Comparison of ENCODE assay signal across 1 cellular context in the genomic region with DNA sequence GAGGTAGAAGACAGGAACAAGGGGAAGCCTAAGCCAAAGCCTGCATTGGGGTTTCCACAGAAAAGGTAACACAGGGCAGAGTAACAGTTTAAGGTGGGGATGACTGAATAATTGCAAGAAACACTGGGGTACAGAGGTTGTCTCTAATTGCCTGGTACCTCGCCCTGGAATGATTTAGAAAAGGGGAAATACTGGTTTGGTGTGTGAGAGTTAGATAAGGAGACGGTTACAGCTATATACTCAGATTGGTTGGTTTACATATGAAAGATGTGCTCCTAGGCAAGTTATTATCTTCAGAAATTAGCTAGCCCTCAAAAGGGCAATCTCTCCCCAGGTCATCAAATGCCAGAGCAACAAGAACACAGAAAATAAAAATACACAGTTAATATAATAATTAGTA.
TF ChIP-seq lines count a peak whose summit lies in the region.

No MANE protein-coding gene starts in this region.

TF ChIP-seq in K562, 482 proteins besides CTCF, POLR2A, EP300 and RAD21 (continued from another document and continues in another):
- TF ChIP-seq, protein P1, sequence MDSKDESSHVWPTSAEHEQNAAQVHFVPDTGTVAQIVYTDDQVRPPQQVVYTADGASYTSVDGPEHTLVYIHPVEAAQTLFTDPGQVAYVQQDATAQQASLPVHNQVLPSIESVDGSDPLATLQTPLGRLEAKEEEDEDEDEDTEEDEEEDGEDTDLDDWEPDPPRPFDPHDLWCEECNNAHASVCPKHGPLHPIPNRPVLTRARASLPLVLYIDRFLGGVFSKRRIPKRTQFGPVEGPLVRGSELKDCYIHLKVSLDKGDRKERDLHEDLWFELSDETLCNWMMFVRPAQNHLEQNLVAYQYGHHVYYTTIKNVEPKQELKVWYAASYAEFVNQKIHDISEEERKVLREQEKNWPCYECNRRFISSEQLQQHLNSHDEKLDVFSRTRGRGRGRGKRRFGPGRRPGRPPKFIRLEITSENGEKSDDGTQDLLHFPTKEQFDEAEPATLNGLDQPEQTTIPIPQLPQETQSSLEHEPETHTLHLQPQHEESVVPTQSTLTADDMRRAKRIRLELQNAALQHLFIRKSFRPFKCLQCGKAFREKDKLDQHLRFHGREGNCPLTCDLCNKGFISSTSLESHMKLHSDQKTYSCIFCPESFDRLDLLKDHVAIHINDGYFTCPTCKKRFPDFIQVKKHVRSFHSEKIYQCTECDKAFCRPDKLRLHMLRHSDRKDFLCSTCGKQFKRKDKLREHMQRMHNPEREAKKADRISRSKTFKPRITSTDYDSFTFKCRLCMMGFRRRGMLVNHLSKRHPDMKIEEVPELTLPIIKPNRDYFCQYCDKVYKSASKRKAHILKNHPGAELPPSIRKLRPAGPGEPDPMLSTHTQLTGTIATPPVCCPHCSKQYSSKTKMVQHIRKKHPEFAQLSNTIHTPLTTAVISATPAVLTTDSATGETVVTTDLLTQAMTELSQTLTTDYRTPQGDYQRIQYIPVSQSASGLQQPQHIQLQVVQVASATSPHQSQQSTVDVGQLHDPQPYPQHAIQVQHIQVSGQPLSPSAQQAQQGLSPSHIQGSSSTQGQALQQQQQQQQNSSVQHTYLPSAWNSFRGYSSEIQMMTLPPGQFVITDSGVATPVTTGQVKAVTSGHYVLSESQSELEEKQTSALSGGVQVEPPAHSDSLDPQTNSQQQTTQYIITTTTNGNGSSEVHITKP (IDR thresholded peaks at IDR 0.05; ENCODE audit: partially characterized antibody), result no peak
- TF ChIP-seq ZNF785 (CRISPR knock-in tag; IDR thresholded peaks at IDR 0.05) (no peak), ATF1 (CRISPR knock-in tag; IDR thresholded peaks at IDR 0.05) (no peak), ATF1 (tag; IDR thresholded peaks at IDR 0.05) (no peak), SMARCA4 (IDR thresholded peaks at IDR 0.05) (peak; percentile 76), SMC3 (conservative IDR thresholded peaks at IDR 0.05; ENCODE audit: insufficient read depth, low read depth, low read length) (no peak), MTA1 (IDR thresholded peaks at IDR 0.05; ENCODE audit: borderline replicate concordance) (no peak; the same call in 1 of the 2 replicates), LEF1 (IDR thresholded peaks at IDR 0.05) (0 out of 2 replicates have a peak, but pooled peaks have one; percentile 27), MYBL2 (IDR thresholded peaks at IDR 0.05; ENCODE audit: low read depth) (peak; percentile 81), MYBL2 (CRISPR knock-in tag; IDR thresholded peaks at IDR 0.05; ENCODE audit: borderline replicate concordance) (no peak), MXI1 (IDR thresholded peaks at IDR 0.05; ENCODE audit: low read depth, low read length) (no peak), ZEB2 (IDR thresholded peaks at IDR 0.05) (peak; percentile 71; the same call in 1 of the 2 replicates), MCM5 (IDR thresholded peaks at IDR 0.05; ENCODE audit: low read depth) (no peak), MYNN (IDR thresholded peaks at IDR 0.05) (peak; percentile 32; the same call in 1 of the 2 replicates), MYNN (CRISPR knock-in tag; IDR thresholded peaks at IDR 0.05) (no peak), NCOR1 (IDR thresholded peaks at IDR 0.05) (peak; percentile 47), CC2D1A (IDR thresholded peaks at IDR 0.05) (peak; percentile 72; the same call in 1 of the 2 replicates), CBFA2T2 (conservative IDR thresholded peaks at IDR 0.05) (peak; percentile 48), MCM7 (IDR thresholded peaks at IDR 0.05) (no peak), CREM (IDR thresholded peaks at IDR 0.05; ENCODE audit: low read depth) (0 out of 2 replicates have a peak, but pooled peaks have one; percentile 14), MEIS2 (IDR thresholded peaks at IDR 0.05; ENCODE audit: partially characterized antibody) (peak; percentile 31), ZNF175 (CRISPR knock-in tag; IDR thresholded peaks at IDR 0.05; ENCODE audit: low read depth) (0 out of 2 replicates have a peak, but pooled peaks have one; percentile 48), ZNF76 (CRISPR knock-in tag; IDR thresholded peaks at IDR 0.05; ENCODE audit: borderline replicate concordance) (no peak), CHCHD3 (CRISPR knock-in tag; IDR thresholded peaks at IDR 0.05) (no peak)
- TF ChIP-seq, protein P2, sequence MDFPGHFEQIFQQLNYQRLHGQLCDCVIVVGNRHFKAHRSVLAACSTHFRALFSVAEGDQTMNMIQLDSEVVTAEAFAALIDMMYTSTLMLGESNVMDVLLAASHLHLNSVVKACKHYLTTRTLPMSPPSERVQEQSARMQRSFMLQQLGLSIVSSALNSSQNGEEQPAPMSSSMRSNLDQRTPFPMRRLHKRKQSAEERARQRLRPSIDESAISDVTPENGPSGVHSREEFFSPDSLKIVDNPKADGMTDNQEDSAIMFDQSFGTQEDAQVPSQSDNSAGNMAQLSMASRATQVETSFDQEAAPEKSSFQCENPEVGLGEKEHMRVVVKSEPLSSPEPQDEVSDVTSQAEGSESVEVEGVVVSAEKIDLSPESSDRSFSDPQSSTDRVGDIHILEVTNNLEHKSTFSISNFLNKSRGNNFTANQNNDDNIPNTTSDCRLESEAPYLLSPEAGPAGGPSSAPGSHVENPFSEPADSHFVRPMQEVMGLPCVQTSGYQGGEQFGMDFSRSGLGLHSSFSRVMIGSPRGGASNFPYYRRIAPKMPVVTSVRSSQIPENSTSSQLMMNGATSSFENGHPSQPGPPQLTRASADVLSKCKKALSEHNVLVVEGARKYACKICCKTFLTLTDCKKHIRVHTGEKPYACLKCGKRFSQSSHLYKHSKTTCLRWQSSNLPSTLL (IDR thresholded peaks at IDR 0.05), result no peak
- TF ChIP-seq, protein P3, sequence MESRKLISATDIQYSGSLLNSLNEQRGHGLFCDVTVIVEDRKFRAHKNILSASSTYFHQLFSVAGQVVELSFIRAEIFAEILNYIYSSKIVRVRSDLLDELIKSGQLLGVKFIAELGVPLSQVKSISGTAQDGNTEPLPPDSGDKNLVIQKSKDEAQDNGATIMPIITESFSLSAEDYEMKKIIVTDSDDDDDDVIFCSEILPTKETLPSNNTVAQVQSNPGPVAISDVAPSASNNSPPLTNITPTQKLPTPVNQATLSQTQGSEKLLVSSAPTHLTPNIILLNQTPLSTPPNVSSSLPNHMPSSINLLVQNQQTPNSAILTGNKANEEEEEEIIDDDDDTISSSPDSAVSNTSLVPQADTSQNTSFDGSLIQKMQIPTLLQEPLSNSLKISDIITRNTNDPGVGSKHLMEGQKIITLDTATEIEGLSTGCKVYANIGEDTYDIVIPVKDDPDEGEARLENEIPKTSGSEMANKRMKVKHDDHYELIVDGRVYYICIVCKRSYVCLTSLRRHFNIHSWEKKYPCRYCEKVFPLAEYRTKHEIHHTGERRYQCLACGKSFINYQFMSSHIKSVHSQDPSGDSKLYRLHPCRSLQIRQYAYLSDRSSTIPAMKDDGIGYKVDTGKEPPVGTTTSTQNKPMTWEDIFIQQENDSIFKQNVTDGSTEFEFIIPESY (CRISPR knock-in tag; IDR thresholded peaks at IDR 0.05), result 0 out of 2 replicates have a peak, but pooled peaks have one; percentile 29
- TF ChIP-seq, protein P4, sequence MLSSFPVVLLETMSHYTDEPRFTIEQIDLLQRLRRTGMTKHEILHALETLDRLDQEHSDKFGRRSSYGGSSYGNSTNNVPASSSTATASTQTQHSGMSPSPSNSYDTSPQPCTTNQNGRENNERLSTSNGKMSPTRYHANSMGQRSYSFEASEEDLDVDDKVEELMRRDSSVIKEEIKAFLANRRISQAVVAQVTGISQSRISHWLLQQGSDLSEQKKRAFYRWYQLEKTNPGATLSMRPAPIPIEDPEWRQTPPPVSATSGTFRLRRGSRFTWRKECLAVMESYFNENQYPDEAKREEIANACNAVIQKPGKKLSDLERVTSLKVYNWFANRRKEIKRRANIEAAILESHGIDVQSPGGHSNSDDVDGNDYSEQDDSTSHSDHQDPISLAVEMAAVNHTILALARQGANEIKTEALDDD (IDR thresholded peaks at IDR 0.05), result peak; percentile 81
- TF ChIP-seq, protein P5, sequence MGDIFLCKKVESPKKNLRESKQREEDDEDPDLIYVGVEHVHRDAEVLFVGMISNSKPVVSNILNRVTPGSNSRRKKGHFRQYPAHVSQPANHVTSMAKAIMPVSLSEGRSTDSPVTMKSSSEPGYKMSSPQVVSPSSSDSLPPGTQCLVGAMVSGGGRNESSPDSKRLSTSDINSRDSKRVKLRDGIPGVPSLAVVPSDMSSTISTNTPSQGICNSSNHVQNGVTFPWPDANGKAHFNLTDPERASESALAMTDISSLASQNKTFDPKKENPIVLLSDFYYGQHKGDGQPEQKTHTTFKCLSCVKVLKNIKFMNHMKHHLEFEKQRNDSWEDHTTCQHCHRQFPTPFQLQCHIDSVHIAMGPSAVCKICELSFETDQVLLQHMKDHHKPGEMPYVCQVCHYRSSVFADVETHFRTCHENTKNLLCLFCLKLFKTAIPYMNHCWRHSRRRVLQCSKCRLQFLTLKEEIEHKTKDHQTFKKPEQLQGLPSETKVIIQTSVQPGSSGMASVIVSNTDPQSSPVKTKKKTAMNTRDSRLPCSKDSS (IDR thresholded peaks at IDR 0.05; ENCODE audit: low read depth, partially characterized antibody), result no peak
- TF ChIP-seq, protein P6, sequence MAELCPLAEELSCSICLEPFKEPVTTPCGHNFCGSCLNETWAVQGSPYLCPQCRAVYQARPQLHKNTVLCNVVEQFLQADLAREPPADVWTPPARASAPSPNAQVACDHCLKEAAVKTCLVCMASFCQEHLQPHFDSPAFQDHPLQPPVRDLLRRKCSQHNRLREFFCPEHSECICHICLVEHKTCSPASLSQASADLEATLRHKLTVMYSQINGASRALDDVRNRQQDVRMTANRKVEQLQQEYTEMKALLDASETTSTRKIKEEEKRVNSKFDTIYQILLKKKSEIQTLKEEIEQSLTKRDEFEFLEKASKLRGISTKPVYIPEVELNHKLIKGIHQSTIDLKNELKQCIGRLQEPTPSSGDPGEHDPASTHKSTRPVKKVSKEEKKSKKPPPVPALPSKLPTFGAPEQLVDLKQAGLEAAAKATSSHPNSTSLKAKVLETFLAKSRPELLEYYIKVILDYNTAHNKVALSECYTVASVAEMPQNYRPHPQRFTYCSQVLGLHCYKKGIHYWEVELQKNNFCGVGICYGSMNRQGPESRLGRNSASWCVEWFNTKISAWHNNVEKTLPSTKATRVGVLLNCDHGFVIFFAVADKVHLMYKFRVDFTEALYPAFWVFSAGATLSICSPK (IDR thresholded peaks at IDR 0.05; ENCODE audit: borderline replicate concordance), result no peak
- TF ChIP-seq, protein P7, sequence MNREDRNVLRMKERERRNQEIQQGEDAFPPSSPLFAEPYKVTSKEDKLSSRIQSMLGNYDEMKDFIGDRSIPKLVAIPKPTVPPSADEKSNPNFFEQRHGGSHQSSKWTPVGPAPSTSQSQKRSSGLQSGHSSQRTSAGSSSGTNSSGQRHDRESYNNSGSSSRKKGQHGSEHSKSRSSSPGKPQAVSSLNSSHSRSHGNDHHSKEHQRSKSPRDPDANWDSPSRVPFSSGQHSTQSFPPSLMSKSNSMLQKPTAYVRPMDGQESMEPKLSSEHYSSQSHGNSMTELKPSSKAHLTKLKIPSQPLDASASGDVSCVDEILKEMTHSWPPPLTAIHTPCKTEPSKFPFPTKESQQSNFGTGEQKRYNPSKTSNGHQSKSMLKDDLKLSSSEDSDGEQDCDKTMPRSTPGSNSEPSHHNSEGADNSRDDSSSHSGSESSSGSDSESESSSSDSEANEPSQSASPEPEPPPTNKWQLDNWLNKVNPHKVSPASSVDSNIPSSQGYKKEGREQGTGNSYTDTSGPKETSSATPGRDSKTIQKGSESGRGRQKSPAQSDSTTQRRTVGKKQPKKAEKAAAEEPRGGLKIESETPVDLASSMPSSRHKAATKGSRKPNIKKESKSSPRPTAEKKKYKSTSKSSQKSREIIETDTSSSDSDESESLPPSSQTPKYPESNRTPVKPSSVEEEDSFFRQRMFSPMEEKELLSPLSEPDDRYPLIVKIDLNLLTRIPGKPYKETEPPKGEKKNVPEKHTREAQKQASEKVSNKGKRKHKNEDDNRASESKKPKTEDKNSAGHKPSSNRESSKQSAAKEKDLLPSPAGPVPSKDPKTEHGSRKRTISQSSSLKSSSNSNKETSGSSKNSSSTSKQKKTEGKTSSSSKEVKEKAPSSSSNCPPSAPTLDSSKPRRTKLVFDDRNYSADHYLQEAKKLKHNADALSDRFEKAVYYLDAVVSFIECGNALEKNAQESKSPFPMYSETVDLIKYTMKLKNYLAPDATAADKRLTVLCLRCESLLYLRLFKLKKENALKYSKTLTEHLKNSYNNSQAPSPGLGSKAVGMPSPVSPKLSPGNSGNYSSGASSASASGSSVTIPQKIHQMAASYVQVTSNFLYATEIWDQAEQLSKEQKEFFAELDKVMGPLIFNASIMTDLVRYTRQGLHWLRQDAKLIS (CRISPR knock-in tag; IDR thresholded peaks at IDR 0.05), result no peak
- TF ChIP-seq, protein P8, sequence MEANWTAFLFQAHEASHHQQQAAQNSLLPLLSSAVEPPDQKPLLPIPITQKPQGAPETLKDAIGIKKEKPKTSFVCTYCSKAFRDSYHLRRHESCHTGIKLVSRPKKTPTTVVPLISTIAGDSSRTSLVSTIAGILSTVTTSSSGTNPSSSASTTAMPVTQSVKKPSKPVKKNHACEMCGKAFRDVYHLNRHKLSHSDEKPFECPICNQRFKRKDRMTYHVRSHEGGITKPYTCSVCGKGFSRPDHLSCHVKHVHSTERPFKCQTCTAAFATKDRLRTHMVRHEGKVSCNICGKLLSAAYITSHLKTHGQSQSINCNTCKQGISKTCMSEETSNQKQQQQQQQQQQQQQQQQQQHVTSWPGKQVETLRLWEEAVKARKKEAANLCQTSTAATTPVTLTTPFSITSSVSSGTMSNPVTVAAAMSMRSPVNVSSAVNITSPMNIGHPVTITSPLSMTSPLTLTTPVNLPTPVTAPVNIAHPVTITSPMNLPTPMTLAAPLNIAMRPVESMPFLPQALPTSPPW (CRISPR knock-in tag; IDR thresholded peaks at IDR 0.05), result peak; percentile 31; the same call in 1 of the 2 replicates
- TF ChIP-seq, protein P9, sequence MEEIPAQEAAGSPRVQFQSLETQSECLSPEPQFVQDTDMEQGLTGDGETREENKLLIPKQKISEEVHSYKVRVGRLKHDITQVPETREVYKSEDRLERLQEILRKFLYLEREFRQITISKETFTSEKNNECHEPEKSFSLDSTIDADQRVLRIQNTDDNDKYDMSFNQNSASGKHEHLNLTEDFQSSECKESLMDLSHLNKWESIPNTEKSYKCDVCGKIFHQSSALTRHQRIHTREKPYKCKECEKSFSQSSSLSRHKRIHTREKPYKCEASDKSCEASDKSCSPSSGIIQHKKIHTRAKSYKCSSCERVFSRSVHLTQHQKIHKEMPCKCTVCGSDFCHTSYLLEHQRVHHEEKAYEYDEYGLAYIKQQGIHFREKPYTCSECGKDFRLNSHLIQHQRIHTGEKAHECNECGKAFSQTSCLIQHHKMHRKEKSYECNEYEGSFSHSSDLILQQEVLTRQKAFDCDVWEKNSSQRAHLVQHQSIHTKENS (CRISPR knock-in tag; IDR thresholded peaks at IDR 0.05), result no peak
